In genomic region chr11:130522284-130522961, GRCh38 we compare ENCODE assay signal across 8 cellular contexts.
A peak's percentile ranks its signal among the peaks of the same experiment; 100 is the strongest.
DNase-seq lines count a peak whose midpoint lies in the region; ATAC-seq, FAIRE-seq and TF ChIP-seq lines count a peak whose summit lies in the region.

No MANE protein-coding gene starts in this region.

- H3K36me3 ChIP-seq in breast epithelium, result no peaks in the 10 kb centered on the region

- no peaks in the 10 kb centered on the region for H3K4me1 ChIP-seq in breast epithelium

- H3K27me3 ChIP-seq in breast epithelium, result no peaks in the 10 kb centered on the region

- peak overlapping the region; percentile 78 to 95 for H3K27ac ChIP-seq in breast epithelium

- peak; percentile 42 for FAIRE-seq in HTR-8/SVneo (lab: Jason Lieb, UNC)

- no peak overlapping the region for H3K4me3 ChIP-seq in breast epithelium

- H3K9me3 ChIP-seq in breast epithelium, result no peaks in the 10 kb centered on the region

- peak; percentile 12 for TF ChIP-seq POLR2A in breast epithelium (IDR thresholded peaks at IDR 0.05)

- intact Hi-C loops in breast epithelium (cut with DNase I; ENCODE audit: low total_unique reads), result no loop called here
- intact Hi-C loops in left colon (cut with DNase I, micrococcal nuclease), result no loop called here

- no peak for TF ChIP-seq CTCF in breast epithelium (IDR thresholded peaks at IDR 0.05)

- ATAC-seq in left colon (peak; percentile 58), HG02938 (IDR thresholded peaks at IDR 0.05; ENCODE audit: unreplicated experiment) (no peak), HG02981 (IDR thresholded peaks at IDR 0.05; ENCODE audit: unreplicated experiment) (no peak)

- DNase-seq in HTR-8/SVneo (ENCODE audit: insufficient read length, low spot score) (peak; percentile 86), breast epithelium (ENCODE audit: low spot score in 2 of 2) (peak in 1 of 2 donors; percentile 60), left colon (peak; percentile 60 to 80), superior temporal gyrus (ENCODE audit: extremely low spot score) (peak; percentile 59)
- no peak for DNase-seq in activated T-cell treated with anti-CD3 and anti-CD28 coated beads, Interleukin-2, amount 50 U/mL, for 48 hours
- DNase-seq in activated effector memory CD4-positive, alpha-beta T cell treated with Interleukin-2 at 50 U/mL for 16 hours, result no peak

Comparison
In these comparisons a context has a peak if more than half of its experiments do, and no peak if none do; other contexts are left out.
1. DNase-seq: peak in HTR-8/SVneo (single experiment), left colon (2 of 2) and superior temporal gyrus (single experiment); none in activated T-cell treated with anti-CD3 and anti-CD28 coated beads, Interleukin-2, amount 50 U/mL, for 48 hours (0 of 2) and activated effector memory CD4-positive, alpha-beta T cell treated with Interleukin-2 at 50 U/mL for 16 hours (single experiment).